In the genomic region with DNA sequence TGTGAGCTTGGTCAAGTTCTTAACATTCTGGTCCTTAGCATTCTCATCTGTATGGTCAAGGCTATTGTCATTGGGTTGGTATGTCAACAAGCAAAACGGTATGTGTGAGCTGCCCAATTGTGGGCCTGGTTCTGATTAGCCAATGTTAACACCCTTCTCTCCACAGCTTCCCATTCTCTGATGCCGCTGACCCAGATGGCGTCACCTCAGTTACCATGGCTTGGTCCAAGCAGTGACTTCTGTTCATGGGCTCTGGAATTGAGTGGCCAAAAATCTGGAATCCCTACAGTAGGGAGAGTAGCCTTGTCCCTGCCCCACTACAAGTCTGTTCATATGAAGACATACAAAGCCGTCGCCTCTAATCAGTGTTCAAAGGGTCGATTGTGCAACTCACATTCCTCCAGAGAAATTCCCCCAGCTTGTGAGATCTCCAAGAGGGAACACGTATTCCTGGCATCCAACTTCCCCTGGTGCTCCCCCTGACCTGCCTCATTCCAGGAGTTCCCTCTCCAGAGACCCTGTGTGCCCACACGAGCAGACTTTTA, we compare ENCODE assay signal across 1 cellular context.
TF ChIP-seq lines count a peak whose summit lies in the region.

No MANE protein-coding gene starts in this region.

TF ChIP-seq in HepG2, 621 proteins besides CTCF, POLR2A, EP300 and RAD21:
- TF ChIP-seq ZNF382 (CRISPR knock-in tag; IDR thresholded peaks at IDR 0.05; ENCODE audit: borderline replicate concordance) (no peak), TCF7 (IDR thresholded peaks at IDR 0.05; ENCODE audit: low read depth) (peak; percentile 37; the same call in 1 of the 2 replicates), TEAD3 (CRISPR knock-in tag; optimal IDR thresholded peaks at IDR 0.05; ENCODE audit: borderline replicate concordance) (peak; percentile 73), ZNF546 (CRISPR knock-in tag; conservative IDR thresholded peaks at IDR 0.05) (no peak), NONO (IDR thresholded peaks at IDR 0.05) (no peak), NONO (CRISPR knock-in tag; conservative IDR thresholded peaks at IDR 0.05) (0 out of 2 replicates have a peak, but pooled peaks have one; percentile 11), ZNF263 (CRISPR knock-in tag; IDR thresholded peaks at IDR 0.05) (peak; percentile 82), NFE2L1 (CRISPR knock-in tag; IDR thresholded peaks at IDR 0.05; ENCODE audit: borderline replicate concordance) (no peak), BCL6 (CRISPR knock-in tag; IDR thresholded peaks at IDR 0.05) (0 out of 2 replicates have a peak, but pooled peaks have one; percentile 8), CEBPB (IDR thresholded peaks at IDR 0.05; ENCODE audit: borderline replicate concordance, low read depth, low read length) (peak; percentile 91), HNF4A (CRISPR knock-in tag; IDR thresholded peaks at IDR 0.05) (peak; percentile 43), PHF8 (CRISPR knock-in tag; IDR thresholded peaks at IDR 0.05) (0 out of 2 replicates have a peak, but pooled peaks have one; percentile 23), CEBPG (CRISPR knock-in tag; IDR thresholded peaks at IDR 0.05) (peak; percentile 75)
- TF ChIP-seq, protein P1, sequence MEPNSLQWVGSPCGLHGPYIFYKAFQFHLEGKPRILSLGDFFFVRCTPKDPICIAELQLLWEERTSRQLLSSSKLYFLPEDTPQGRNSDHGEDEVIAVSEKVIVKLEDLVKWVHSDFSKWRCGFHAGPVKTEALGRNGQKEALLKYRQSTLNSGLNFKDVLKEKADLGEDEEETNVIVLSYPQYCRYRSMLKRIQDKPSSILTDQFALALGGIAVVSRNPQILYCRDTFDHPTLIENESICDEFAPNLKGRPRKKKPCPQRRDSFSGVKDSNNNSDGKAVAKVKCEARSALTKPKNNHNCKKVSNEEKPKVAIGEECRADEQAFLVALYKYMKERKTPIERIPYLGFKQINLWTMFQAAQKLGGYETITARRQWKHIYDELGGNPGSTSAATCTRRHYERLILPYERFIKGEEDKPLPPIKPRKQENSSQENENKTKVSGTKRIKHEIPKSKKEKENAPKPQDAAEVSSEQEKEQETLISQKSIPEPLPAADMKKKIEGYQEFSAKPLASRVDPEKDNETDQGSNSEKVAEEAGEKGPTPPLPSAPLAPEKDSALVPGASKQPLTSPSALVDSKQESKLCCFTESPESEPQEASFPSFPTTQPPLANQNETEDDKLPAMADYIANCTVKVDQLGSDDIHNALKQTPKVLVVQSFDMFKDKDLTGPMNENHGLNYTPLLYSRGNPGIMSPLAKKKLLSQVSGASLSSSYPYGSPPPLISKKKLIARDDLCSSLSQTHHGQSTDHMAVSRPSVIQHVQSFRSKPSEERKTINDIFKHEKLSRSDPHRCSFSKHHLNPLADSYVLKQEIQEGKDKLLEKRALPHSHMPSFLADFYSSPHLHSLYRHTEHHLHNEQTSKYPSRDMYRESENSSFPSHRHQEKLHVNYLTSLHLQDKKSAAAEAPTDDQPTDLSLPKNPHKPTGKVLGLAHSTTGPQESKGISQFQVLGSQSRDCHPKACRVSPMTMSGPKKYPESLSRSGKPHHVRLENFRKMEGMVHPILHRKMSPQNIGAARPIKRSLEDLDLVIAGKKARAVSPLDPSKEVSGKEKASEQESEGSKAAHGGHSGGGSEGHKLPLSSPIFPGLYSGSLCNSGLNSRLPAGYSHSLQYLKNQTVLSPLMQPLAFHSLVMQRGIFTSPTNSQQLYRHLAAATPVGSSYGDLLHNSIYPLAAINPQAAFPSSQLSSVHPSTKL (CRISPR knock-in tag; IDR thresholded peaks at IDR 0.05) = peak; percentile 32; the same call in 1 of the 2 replicates
- TF ChIP-seq, protein P2, sequence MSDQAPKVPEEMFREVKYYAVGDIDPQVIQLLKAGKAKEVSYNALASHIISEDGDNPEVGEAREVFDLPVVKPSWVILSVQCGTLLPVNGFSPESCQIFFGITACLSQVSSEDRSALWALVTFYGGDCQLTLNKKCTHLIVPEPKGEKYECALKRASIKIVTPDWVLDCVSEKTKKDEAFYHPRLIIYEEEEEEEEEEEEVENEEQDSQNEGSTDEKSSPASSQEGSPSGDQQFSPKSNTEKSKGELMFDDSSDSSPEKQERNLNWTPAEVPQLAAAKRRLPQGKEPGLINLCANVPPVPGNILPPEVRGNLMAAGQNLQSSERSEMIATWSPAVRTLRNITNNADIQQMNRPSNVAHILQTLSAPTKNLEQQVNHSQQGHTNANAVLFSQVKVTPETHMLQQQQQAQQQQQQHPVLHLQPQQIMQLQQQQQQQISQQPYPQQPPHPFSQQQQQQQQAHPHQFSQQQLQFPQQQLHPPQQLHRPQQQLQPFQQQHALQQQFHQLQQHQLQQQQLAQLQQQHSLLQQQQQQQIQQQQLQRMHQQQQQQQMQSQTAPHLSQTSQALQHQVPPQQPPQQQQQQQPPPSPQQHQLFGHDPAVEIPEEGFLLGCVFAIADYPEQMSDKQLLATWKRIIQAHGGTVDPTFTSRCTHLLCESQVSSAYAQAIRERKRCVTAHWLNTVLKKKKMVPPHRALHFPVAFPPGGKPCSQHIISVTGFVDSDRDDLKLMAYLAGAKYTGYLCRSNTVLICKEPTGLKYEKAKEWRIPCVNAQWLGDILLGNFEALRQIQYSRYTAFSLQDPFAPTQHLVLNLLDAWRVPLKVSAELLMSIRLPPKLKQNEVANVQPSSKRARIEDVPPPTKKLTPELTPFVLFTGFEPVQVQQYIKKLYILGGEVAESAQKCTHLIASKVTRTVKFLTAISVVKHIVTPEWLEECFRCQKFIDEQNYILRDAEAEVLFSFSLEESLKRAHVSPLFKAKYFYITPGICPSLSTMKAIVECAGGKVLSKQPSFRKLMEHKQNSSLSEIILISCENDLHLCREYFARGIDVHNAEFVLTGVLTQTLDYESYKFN (CRISPR knock-in tag; conservative IDR thresholded peaks at IDR 0.05) = no peak
